Comparison of ENCODE assay signal across 18 cellular contexts in the genomic region with DNA sequence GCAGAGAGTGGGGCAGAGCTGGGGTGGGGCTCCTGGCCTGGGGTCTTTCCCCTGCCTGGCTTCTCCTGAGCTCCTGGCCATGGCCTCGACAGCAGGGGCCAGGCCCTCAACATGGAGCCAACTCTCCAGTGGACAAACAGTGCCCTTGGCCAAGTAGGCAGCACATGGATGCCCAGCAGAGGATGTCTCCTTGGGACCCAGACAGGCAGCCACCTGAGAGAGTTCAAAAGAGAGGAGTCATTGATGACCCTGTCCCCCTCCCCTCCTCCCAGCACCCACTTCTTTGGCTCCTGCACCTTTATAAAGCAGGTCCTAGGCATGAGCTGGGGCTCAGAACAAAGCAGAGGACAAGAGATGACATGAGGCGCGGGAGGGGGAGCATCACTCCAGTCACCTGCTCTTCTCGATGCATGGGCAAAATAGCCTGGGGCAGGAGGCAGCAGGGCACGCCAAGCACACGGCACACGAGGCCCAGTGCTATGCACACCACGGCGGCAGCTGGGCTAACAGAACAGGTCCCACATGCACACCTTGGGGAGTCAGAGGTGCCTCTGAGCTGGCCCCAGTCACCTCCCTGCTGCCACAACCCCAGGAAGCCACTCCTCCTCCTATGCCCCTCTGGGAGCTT. TPM values are rescaled to one million over a fixed set of nuclear protein-coding genes. Genes with fewer than 3 reads are reported as not detected.
DNase-seq lines count a peak whose midpoint lies in the region; ATAC-seq and TF ChIP-seq lines count a peak whose summit lies in the region.
"Had no signal": no experiment of that assay in that cellular context is flagged by ENCODE, and none has a peak within 500 bp of the region (broad histone marks: within the 10 kb centered on the region; RNA-seq: fewer than 3 reads in every experiment).

No MANE protein-coding gene starts in this region.

- intact Hi-C loops in natural killer cell (cut with micrococcal nuclease) = no loop called here

- TF ChIP-seq CTCF in GM10248 (IDR thresholded peaks at IDR 0.05; ENCODE audit: control extremely low read depth, extremely low read depth, low read depth, missing control alignments) (no peak), natural killer cell (IDR thresholded peaks at IDR 0.05) (no peak)

- CTCF ChIA-PET in GM10248 (lab: Yijun Ruan, JAX) = interaction anchor here (0.8 to 2.0 kb wide), 6 partner anchors 12 to 82 kb away, joined by 3 to 12 read pairs (median 4); no protein-coding TSS in a partner anchor
- CTCF ChIA-PET in activated CD4-positive, alpha-beta memory T cell treated with anti-CD3 and anti-CD28 coated beads, Interleukin-2, amount 10 ng/mL, durations not matched to agents 7 days and 5 days (lab: Charles Lee) = interaction anchor here (0.6 to 4.9 kb wide), 3 partner anchors 40 to 73 kb away, joined by 3 to 25 read pairs (median 3); no protein-coding TSS in a partner anchor

- DNase-seq in T-helper 1 cell (no peak), GM10248 (ENCODE audit: extremely low spot score) (peak; percentile 12), natural killer cell (no peak), GDM1 (lab: John Stamatoyannopoulos, UW) (no peak), kidney glomerular epithelial cell (lab: John Stamatoyannopoulos, UW) (no peak)
- no peak for DNase-seq in activated CD4-positive, alpha-beta memory T cell treated with anti-CD3 and anti-CD28 coated beads, Interleukin-2, amount 10 ng/mL, durations not matched to agents 7 days and 5 days
- DNase-seq in activated CD4-positive, CD25-positive, alpha-beta regulatory T cell treated with anti-CD3 and anti-CD28 coated beads, Interleukin-2, amount 50 U/mL, for 72 hours = no peak
- DNase-seq: activated CD8-positive, alpha-beta memory T cell treated with anti-CD3 and anti-CD28 coated beads, Interleukin-2, amount 50 U/mL, for 48 hours; activated naive CD4-positive, alpha-beta T cell treated with anti-CD3 and anti-CD28 coated beads, Interleukin-2, amount 50 U/mL, for 16 hours; body of pancreas; DMS79 treated with DMSO at 0.1 percent for 48 hours; hypothalamus; IMR-90; MM.1S; NCI-H1930; retina; T-helper 2 cell had no signal

- H3K36me3 Mint-ChIP-seq in T-helper 1 cell treated with Interleukin-12 subunit alpha and Interleukin-12 subunit beta and Interleukin-4 antibody, amounts not matched to agents 30 μg/mL and 1 μg/mL, for 36 hours (ENCODE audit: low read depth) = peaks cover 31% of the 10 kb centered on the region
- peaks cover 37% of the 10 kb centered on the region for H3K36me3 Mint-ChIP-seq in activated CD4-positive, alpha-beta memory T cell treated with anti-CD3 and anti-CD28 coated beads, Interleukin-2, amount 10 ng/mL, durations not matched to agents 7 days and 5 days (ENCODE audit: low read depth)
- H3K36me3 Mint-ChIP-seq in natural killer cell = no peaks in the 10 kb centered on the region

- H3K9me3 Mint-ChIP-seq in T-helper 1 cell treated with Interleukin-12 subunit alpha and Interleukin-12 subunit beta and Interleukin-4 antibody, amounts not matched to agents 30 μg/mL and 1 μg/mL, for 36 hours = no peaks in the 10 kb centered on the region
- no peaks in the 10 kb centered on the region for H3K9me3 Mint-ChIP-seq in activated CD4-positive, alpha-beta memory T cell treated with anti-CD3 and anti-CD28 coated beads, Interleukin-2, amount 10 ng/mL, durations not matched to agents 7 days and 5 days
- no peaks in the 10 kb centered on the region for H3K9me3 Mint-ChIP-seq in natural killer cell

- no peak for ATAC-seq in natural killer cell
- ATAC-seq: body of pancreas had no signal

- H3K4me3 Mint-ChIP-seq in T-helper 1 cell treated with Interleukin-12 subunit alpha and Interleukin-12 subunit beta and Interleukin-4 antibody, amounts not matched to agents 30 μg/mL and 1 μg/mL, for 36 hours = no peak overlapping the region
- peak overlapping the region; percentile 46 for H3K4me3 Mint-ChIP-seq in activated CD4-positive, alpha-beta memory T cell treated with anti-CD3 and anti-CD28 coated beads, Interleukin-2, amount 10 ng/mL, durations not matched to agents 7 days and 5 days
- H3K4me3 Mint-ChIP-seq in natural killer cell = no peak overlapping the region

- POLR2A ChIA-PET in GM10248 (lab: Yijun Ruan, JAX) = interaction anchor here (0.7 kb wide), 1 partner anchor 52 kb away, joined by 5 read pairs; no protein-coding TSS in a partner anchor
- POLR2A ChIA-PET in activated CD4-positive, alpha-beta memory T cell treated with anti-CD3 and anti-CD28 coated beads, Interleukin-2, amount 10 ng/mL, durations not matched to agents 7 days and 5 days (lab: Charles Lee) = interaction anchor here (6.1 kb wide), 1 partner anchor 9 kb away, joined by 57 read pairs; a partner anchor contains a TSS

- H3K27me3 Mint-ChIP-seq in T-helper 1 cell treated with Interleukin-12 subunit alpha and Interleukin-12 subunit beta and Interleukin-4 antibody, amounts not matched to agents 30 μg/mL and 1 μg/mL, for 36 hours (ENCODE audit: low read depth) = no peaks in the 10 kb centered on the region
- H3K27me3 Mint-ChIP-seq in activated CD4-positive, alpha-beta memory T cell treated with anti-CD3 and anti-CD28 coated beads, Interleukin-2, amount 10 ng/mL, durations not matched to agents 7 days and 5 days = no peaks in the 10 kb centered on the region
- H3K27me3 Mint-ChIP-seq in natural killer cell (ENCODE audit: low read depth in 2 of 2) = no peaks in the 10 kb centered on the region

- peak overlapping the region; percentile 77 for H3K27ac Mint-ChIP-seq in T-helper 1 cell treated with Interleukin-12 subunit alpha and Interleukin-12 subunit beta and Interleukin-4 antibody, amounts not matched to agents 30 μg/mL and 1 μg/mL, for 36 hours
- H3K27ac Mint-ChIP-seq in activated CD4-positive, alpha-beta memory T cell treated with anti-CD3 and anti-CD28 coated beads, Interleukin-2, amount 10 ng/mL, durations not matched to agents 7 days and 5 days = peak overlapping the region; percentile 59
- peak overlapping the region; percentile 96 to 97 for H3K27ac Mint-ChIP-seq in natural killer cell

- H3K4me1 Mint-ChIP-seq in T-helper 1 cell treated with Interleukin-12 subunit alpha and Interleukin-12 subunit beta and Interleukin-4 antibody, amounts not matched to agents 30 μg/mL and 1 μg/mL, for 36 hours (ENCODE audit: low read depth) = peaks cover 45% of the 10 kb centered on the region
- peaks cover 62% of the 10 kb centered on the region for H3K4me1 Mint-ChIP-seq in activated CD4-positive, alpha-beta memory T cell treated with anti-CD3 and anti-CD28 coated beads, Interleukin-2, amount 10 ng/mL, durations not matched to agents 7 days and 5 days
- H3K4me1 Mint-ChIP-seq in natural killer cell = peaks cover 47 to 50% of the 10 kb centered on the region in 2 donors

RNA-seq across cellular contexts. Expression of gene SHISA5, which starts 27.4 kb away (rescaled TPM):
- total RNA-seq in activated CD4-positive, alpha-beta memory T cell treated with anti-CD3 and anti-CD28 coated beads, Interleukin-2, amount 10 ng/mL, durations not matched to agents 7 days and 5 days = 100 to 1,000 TPM; 336 to 337 TPM
- 100 to 1,000 TPM; 211 to 237 (median 218) TPM for total RNA-seq in natural killer cell

RNA-seq across cellular contexts. Expression of gene ATRIP, which starts 30.0 kb away (rescaled TPM):
- 10 to 100 TPM; 13.4 to 15.2 TPM for total RNA-seq in activated CD4-positive, alpha-beta memory T cell treated with anti-CD3 and anti-CD28 coated beads, Interleukin-2, amount 10 ng/mL, durations not matched to agents 7 days and 5 days
- 10 to 100 TPM in 2 of 3 donors, 1 to 10 TPM in 1; 8.5 to 11.0 (median 10.6) TPM for total RNA-seq in natural killer cell

RNA-seq across cellular contexts. Expression of gene TMA7, which starts 36.5 kb away (rescaled TPM):
- 100 to 1,000 TPM; 240 to 241 TPM for total RNA-seq in activated CD4-positive, alpha-beta memory T cell treated with anti-CD3 and anti-CD28 coated beads, Interleukin-2, amount 10 ng/mL, durations not matched to agents 7 days and 5 days
- total RNA-seq in natural killer cell = 100 to 1,000 TPM; 192 to 239 (median 229) TPM

RNA-seq across cellular contexts. Expression of gene CCDC51, which starts 36.6 kb away (rescaled TPM):
- total RNA-seq in activated CD4-positive, alpha-beta memory T cell treated with anti-CD3 and anti-CD28 coated beads, Interleukin-2, amount 10 ng/mL, durations not matched to agents 7 days and 5 days = 10 to 100 TPM; 14.9 to 17.5 TPM
- total RNA-seq in natural killer cell = 1 to 10 TPM; 4.4 to 8.8 (median 6.8) TPM

RNA-seq across cellular contexts. Expression of gene PLXNB1, which starts 46.7 kb away (rescaled TPM):
- 1 to 10 TPM; 1.7 to 1.9 TPM for total RNA-seq in activated CD4-positive, alpha-beta memory T cell treated with anti-CD3 and anti-CD28 coated beads, Interleukin-2, amount 10 ng/mL, durations not matched to agents 7 days and 5 days
- 1 to 10 TPM; 4.3 to 5.0 (median 4.4) TPM for total RNA-seq in natural killer cell
